Comparison of ENCODE assay signal across 13 cellular contexts in the genomic region with DNA sequence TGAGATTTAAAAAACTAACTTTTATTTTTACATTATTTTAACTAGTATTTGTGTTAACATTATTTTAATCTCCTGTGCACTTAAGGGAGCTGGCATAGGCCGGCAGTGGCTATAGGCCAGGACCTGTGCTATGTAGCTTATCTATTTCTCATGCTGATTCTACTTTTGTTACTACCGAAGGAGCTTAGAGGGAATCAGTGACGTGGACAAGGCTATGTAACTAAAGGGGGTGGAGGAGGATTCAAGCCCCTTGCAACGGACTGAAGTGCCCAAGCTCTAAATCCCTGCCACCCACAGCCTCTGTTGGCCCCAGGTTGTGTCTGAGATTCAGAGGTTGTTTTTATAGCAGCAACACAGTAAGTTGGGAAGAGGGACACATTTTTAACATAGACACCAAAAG.
DNase-seq lines count a peak whose midpoint lies in the region; ATAC-seq, FAIRE-seq and TF ChIP-seq lines count a peak whose summit lies in the region.
"Had no signal": no experiment of that assay in that cellular context is flagged by ENCODE, and none has a peak within 500 bp of the region (broad histone marks: within the 10 kb centered on the region; RNA-seq: fewer than 3 reads in every experiment).

No MANE protein-coding gene starts in this region.

- TF ChIP-seq CTCF in esophagus muscularis mucosa (IDR thresholded peaks at IDR 0.05), result no peak
- TF ChIP-seq CTCF in stomach (IDR thresholded peaks at IDR 0.05), result no peak

- no peak overlapping the region for H3K56ac ChIP-seq in mesendoderm (ENCODE audit: low read length)

- H3K4me1 ChIP-seq in esophagus muscularis mucosa, result no peaks in the 10 kb centered on the region
- no peaks in the 10 kb centered on the region for H3K4me1 ChIP-seq in mesendoderm (ENCODE audit: control insufficient read depth, low read depth, low read length)
- peaks cover 0 to 13% (median 3%) of the 10 kb centered on the region in 4 donors for H3K4me1 ChIP-seq in stomach
- H3K4me1 ChIP-seq: HAP-1 had no signal

- no peak overlapping the region for H3K9ac ChIP-seq in mesendoderm (ENCODE audit: low read length)
- H3K9ac ChIP-seq: BLaER1 treated with 17β-estradiol and CSF1 and Interleukin-3, amounts not matched to agents 10 nM and 100 nM; GM23248 had no signal

- H3K27ac ChIP-seq in esophagus muscularis mucosa (replicated peaks in 1 of 4) (no peak overlapping the region), mesendoderm (ENCODE audit: low read depth, low read length) (no peak overlapping the region), stomach (no peak overlapping the region)
- H3K27ac ChIP-seq: BLaER1 treated with 17β-estradiol and CSF1 and Interleukin-3, amounts not matched to agents 10 nM and 100 nM; GM23248 had no signal

- H3K27me3 ChIP-seq in H7 (ENCODE audit: control insufficient read depth, insufficient read depth, low read length), result no peaks in the 10 kb centered on the region
- no peaks in the 10 kb centered on the region for H3K27me3 ChIP-seq in esophagus muscularis mucosa
- H3K27me3 ChIP-seq in mesendoderm (ENCODE audit: insufficient read depth, low read length, poor library complexity), result no peaks in the 10 kb centered on the region
- no peaks in the 10 kb centered on the region for H3K27me3 ChIP-seq in stomach
- H3K27me3 ChIP-seq: BLaER1 treated with 17β-estradiol and CSF1 and Interleukin-3, amounts not matched to agents 10 nM and 100 nM had no signal

- H3K36me3 ChIP-seq in H7 (replicated peaks; ENCODE audit: control insufficient read depth, insufficient read depth, low read length) (no peaks in the 10 kb centered on the region), esophagus muscularis mucosa (no peaks in the 10 kb centered on the region), mesendoderm (ENCODE audit: control insufficient read depth, insufficient read depth, low read length) (no peaks in the 10 kb centered on the region), stomach (no peaks in the 10 kb centered on the region)
- H3K36me3 ChIP-seq: BLaER1 treated with 17β-estradiol and CSF1 and Interleukin-3, amounts not matched to agents 10 nM and 100 nM; HAP-1 had no signal

- no peak overlapping the region for H3K4me2 ChIP-seq in mesendoderm (ENCODE audit: low read length)
- H3K4me2 ChIP-seq: BLaER1 treated with 17β-estradiol and CSF1 and Interleukin-3, amounts not matched to agents 10 nM and 100 nM had no signal

- H3K9me3 ChIP-seq in esophagus muscularis mucosa (no peaks in the 10 kb centered on the region), stomach (no peaks in the 10 kb centered on the region)
- H3K9me3 ChIP-seq: BLaER1 treated with 17β-estradiol and CSF1 and Interleukin-3, amounts not matched to agents 10 nM and 100 nM; HAP-1 had no signal

- no peak overlapping the region for H4K5ac ChIP-seq in mesendoderm (ENCODE audit: low read length)

- intact Hi-C loops in esophagus muscularis mucosa (cut with DNase I), result no loop called here
- intact Hi-C loops in stomach (cut with DNase I; ENCODE audit: low total_unique reads), result no loop called here

- TF ChIP-seq EP300 in esophagus muscularis mucosa (IDR thresholded peaks at IDR 0.05), result no peak
- TF ChIP-seq EP300 in stomach (IDR thresholded peaks at IDR 0.05), result no peak

- no peak overlapping the region for H4K8ac ChIP-seq in mesendoderm (ENCODE audit: low read depth, low read length)

- no peak for FAIRE-seq in frontal cortex (lab: Jason Lieb, UNC)
- FAIRE-seq: K562 had no signal

- H3K23ac ChIP-seq in mesendoderm (ENCODE audit: low read length), result no peak overlapping the region

- no peak overlapping the region for H2BK5ac ChIP-seq in mesendoderm (ENCODE audit: low read length)

- no peak overlapping the region for H3K4ac ChIP-seq in mesendoderm (ENCODE audit: low read depth, low read length)

- H3K18ac ChIP-seq in mesendoderm (ENCODE audit: low read length), result no peak overlapping the region

- no peaks in the 10 kb centered on the region for H3K79me2 ChIP-seq in mesendoderm (ENCODE audit: control insufficient read depth, insufficient read depth, low read length)

- H3K79me1 ChIP-seq in mesendoderm (ENCODE audit: low read length), result no peaks in the 10 kb centered on the region

- H2BK15ac ChIP-seq in mesendoderm (replicated peaks; ENCODE audit: low read depth), result no peak overlapping the region

- no peak overlapping the region for H2BK120ac ChIP-seq in mesendoderm (ENCODE audit: low read depth, low read length)

- WGBS in esophagus muscularis mucosa, result 91% methylated on average over 4 of the region's 4 CpGs
- WGBS in mesendoderm (ENCODE audit: extremely low coverage, insufficient coverage, low lambda C conversion rate), result no CpG with 5 or more reads among the region's 4 CpGs
- WGBS in stomach, 5 donors, result 30 to 60% (median 44%) methylated on average over 4 of the region's 4 CpGs

- H2AK5ac ChIP-seq in mesendoderm (ENCODE audit: low read length), result no peak overlapping the region

- ATAC-seq in HG03159 (IDR thresholded peaks at IDR 0.05; ENCODE audit: unreplicated experiment), result no peak
- ATAC-seq: K562 had no signal

- no peak overlapping the region for H3K4me3 ChIP-seq in H7 (ENCODE audit: insufficient read depth, low read depth, low read length)
- no peak overlapping the region for H3K4me3 ChIP-seq in esophagus muscularis mucosa
- H3K4me3 ChIP-seq in mesendoderm (ENCODE audit: low read length), result no peak overlapping the region
- no peak overlapping the region for H3K4me3 ChIP-seq in stomach
- H3K4me3 ChIP-seq: BLaER1 treated with 17β-estradiol and CSF1 and Interleukin-3, amounts not matched to agents 10 nM and 100 nM; GM23248; HAP-1; K562 had no signal

- no peak for TF ChIP-seq POLR2A in esophagus muscularis mucosa (IDR thresholded peaks at IDR 0.05; ENCODE audit: low read depth)
- no peak for TF ChIP-seq POLR2A in stomach (IDR thresholded peaks at IDR 0.05)

- DNase-seq in H7 (peak; percentile 24), esophagus muscularis mucosa (ENCODE audit: extremely low spot score) (peak; percentile 85), mesendoderm (peak; percentile 29), stomach (peak; percentile 53), frontal cortex (ENCODE audit: low spot score in 2 of 2) (no peak), MV-4-11 (lab: John Stamatoyannopoulos, UW) (no peak)
- DNase-seq: ACHN; CD4-positive, CD25-positive, alpha-beta regulatory T cell; GM23248 had no signal

Comparison
In these comparisons a context has a peak if more than half of its experiments do, and no peak if none do; other contexts are left out.
1. DNase-seq: peak in H7 (single experiment), esophagus muscularis mucosa (single experiment), mesendoderm (single experiment) and stomach (single experiment); none in frontal cortex (0 of 2) and MV-4-11 (single experiment).